ENCODE assay signal across 9 cellular contexts in genomic region chr17:57900991-57901743, GRCh38. TPM values are rescaled to one million over a fixed set of nuclear protein-coding genes. Genes with fewer than 3 reads are reported as not detected.
DNase-seq lines count a peak whose midpoint lies in the region; ATAC-seq and TF ChIP-seq lines count a peak whose summit lies in the region.
"Had no signal": no experiment of that assay in that cellular context is flagged by ENCODE, and none has a peak within 500 bp of the region (broad histone marks: within the 10 kb centered on the region; RNA-seq: fewer than 3 reads in every experiment).

No MANE protein-coding gene starts in this region.

- H3K4me3 Mint-ChIP-seq in stimulated activated memory B cell treated with anti-CD40 and anti-IgM and Interleukin-4, amounts not matched to agents 10 μg/mL and 1 μg/mL and 100 μg/mL, for 72 hours, result no peak overlapping the region
- H3K4me3 Mint-ChIP-seq: T-helper 1 cell treated with Interleukin-12 subunit alpha and Interleukin-12 subunit beta and Interleukin-4 antibody, amounts not matched to agents 30 μg/mL and 1 μg/mL, for 36 hours had no signal

- H3K4me1 ChIP-seq in esophagus (ENCODE audit: control insufficient read depth in 2 of 2, insufficient read depth in 2 of 2, low read length in 1 of 2) (peaks cover 21 to 57% of the 10 kb centered on the region in 2 donors), SK-N-SH (ENCODE audit: control insufficient read depth in 1 of 2, insufficient read depth in 2 of 2, low read depth in 1 of 2, low read length in 1 of 2) (peaks cover 50 to 53% of the 10 kb centered on the region in 2 experiments; a peak in 3 of 4 replicates)

- TF ChIP-seq RAD21 in SK-N-SH (IDR thresholded peaks at IDR 0.05; ENCODE audit: low read length), result no peak

- 53 to 58% methylated on average over 6 of the region's 6 CpGs for WGBS in esophagus, 2 donors
- 94% methylated on average over 6 of the region's 6 CpGs for WGBS in SK-N-SH (ENCODE audit: low lambda C conversion rate)

- CTCF ChIA-PET in SK-N-SH (lab: Yijun Ruan, JAX), result interaction anchor here (0.9 to 4.4 kb wide), 12 partner anchors 9 to 212 kb away, joined by 3 to 32 read pairs (median 4); partner anchors contain the start of genes CUEDC1 and VEZF1

- no peaks in the 10 kb centered on the region for H3K9me3 Mint-ChIP-seq in stimulated activated memory B cell treated with anti-CD40 and anti-IgM and Interleukin-4, amounts not matched to agents 10 μg/mL and 1 μg/mL and 100 μg/mL, for 72 hours
- H3K9me3 Mint-ChIP-seq: T-helper 1 cell treated with Interleukin-12 subunit alpha and Interleukin-12 subunit beta and Interleukin-4 antibody, amounts not matched to agents 30 μg/mL and 1 μg/mL, for 36 hours had no signal

- no peak overlapping the region for H3K4me3 ChIP-seq in LNCaP clone FGC (ENCODE audit: low read depth, low read length)
- H3K4me3 ChIP-seq in esophagus (ENCODE audit: low read depth in 1 of 2, low read length in 2 of 2), result no peak overlapping the region
- H3K4me3 ChIP-seq in SK-N-SH (ENCODE audit: low read depth in 2 of 2, low read length in 1 of 2), result no peak overlapping the region

- peaks cover under 1% of the 10 kb centered on the region for H3K27me3 Mint-ChIP-seq in stimulated activated memory B cell treated with anti-CD40 and anti-IgM and Interleukin-4, amounts not matched to agents 10 μg/mL and 1 μg/mL and 100 μg/mL, for 72 hours

- peak; percentile 99 for DNase-seq in LNCaP clone FGC (ENCODE audit: low read depth)
- peak; percentile 98 for DNase-seq in NCI-H748 (lab: John Stamatoyannopoulos, UW; ENCODE audit: unreplicated experiment)
- no peak for DNase-seq in SKM-1 (lab: John Stamatoyannopoulos, UW; ENCODE audit: unreplicated experiment)
- DNase-seq in SK-N-SH, result no peak

- no peak for TF ChIP-seq EP300 in SK-N-SH (IDR thresholded peaks at IDR 0.05; ENCODE audit: borderline replicate concordance in 1 of 2, low read depth in 1 of 2, low read length in 1 of 2)

- H3K27me3 ChIP-seq in esophagus (ENCODE audit: control insufficient read depth in 1 of 2, insufficient read depth in 2 of 2, low read length in 2 of 2) (no peaks in the 10 kb centered on the region), SK-N-SH (ENCODE audit: insufficient read depth) (no peaks in the 10 kb centered on the region)

- no peak overlapping the region for H3K4me2 ChIP-seq in SK-N-SH

- peak overlapping the region; percentile 78 for H3K27ac Mint-ChIP-seq in stimulated activated memory B cell treated with anti-CD40 and anti-IgM and Interleukin-4, amounts not matched to agents 10 μg/mL and 1 μg/mL and 100 μg/mL, for 72 hours
- H3K27ac Mint-ChIP-seq: T-helper 1 cell treated with Interleukin-12 subunit alpha and Interleukin-12 subunit beta and Interleukin-4 antibody, amounts not matched to agents 30 μg/mL and 1 μg/mL, for 36 hours had no signal

- peaks cover 24% of the 10 kb centered on the region for H3F3A ChIP-seq in SK-N-SH (replicated peaks; ENCODE audit: insufficient read depth)

- H3K36me3 Mint-ChIP-seq in stimulated activated memory B cell treated with anti-CD40 and anti-IgM and Interleukin-4, amounts not matched to agents 10 μg/mL and 1 μg/mL and 100 μg/mL, for 72 hours, result no peaks in the 10 kb centered on the region

- H3K36me3 ChIP-seq in esophagus (ENCODE audit: control insufficient read depth in 2 of 2, insufficient read depth in 2 of 2, low read length in 1 of 2), result no peaks in the 10 kb centered on the region
- H3K36me3 ChIP-seq in SK-N-SH (replicated peaks in 1 of 2; ENCODE audit: control insufficient read depth in 1 of 2, insufficient read depth in 2 of 2, low read length in 1 of 2), result no peaks in the 10 kb centered on the region

- H3K79me2 ChIP-seq in SK-N-SH (ENCODE audit: insufficient read depth), result peaks cover 89% of the 10 kb centered on the region

- ATAC-seq in stimulated activated memory B cell treated with anti-CD40 and anti-IgM and Interleukin-4, amounts not matched to agents 10 μg/mL and 1 μg/mL and 100 μg/mL, for 72 hours, result no peak
- ATAC-seq in GM21786 (IDR thresholded peaks at IDR 0.05; ENCODE audit: unreplicated experiment) (no peak), HG02642 (IDR thresholded peaks at IDR 0.05; ENCODE audit: poor library complexity, unreplicated experiment) (no peak)

- no peak overlapping the region for H2AFZ ChIP-seq in SK-N-SH (ENCODE audit: low read depth)

- H3K9ac ChIP-seq in SK-N-SH, result no peak overlapping the region

- H3K9me3 ChIP-seq in esophagus (ENCODE audit: control insufficient read depth in 2 of 2, insufficient read depth in 1 of 2, low read depth in 1 of 2, low read length in 1 of 2) (no peaks in the 10 kb centered on the region), SK-N-SH (no peaks in the 10 kb centered on the region)

- H3K9me2 ChIP-seq in SK-N-SH, result no peaks in the 10 kb centered on the region

- H4K20me1 ChIP-seq in SK-N-SH (ENCODE audit: insufficient read depth), result no peaks in the 10 kb centered on the region

- no peak for TF ChIP-seq CTCF in LNCaP clone FGC (IDR thresholded peaks at IDR 0.05; ENCODE audit: control insufficient read depth, extremely low read depth, insufficient read depth)
- TF ChIP-seq CTCF in SK-N-SH (IDR thresholded peaks at IDR 0.05), result no peak

- H3K27ac ChIP-seq in esophagus (ENCODE audit: low read depth in 2 of 2, low read length in 1 of 2) (peak overlapping the region; percentile 66 to 68), SK-N-SH (ENCODE audit: low read depth in 2 of 2, low read length in 1 of 2) (no peak overlapping the region)

- POLR2A ChIA-PET in SK-N-SH (lab: Yijun Ruan, JAX), result interaction anchor here (2.0 kb wide), 1 partner anchor 11 kb away, joined by 7 read pairs; no protein-coding TSS in a partner anchor

- H3K4me1 Mint-ChIP-seq in stimulated activated memory B cell treated with anti-CD40 and anti-IgM and Interleukin-4, amounts not matched to agents 10 μg/mL and 1 μg/mL and 100 μg/mL, for 72 hours, result peaks cover 59% of the 10 kb centered on the region

TF ChIP-seq in SK-N-SH, 30 proteins besides CTCF, POLR2A, EP300 and RAD21 (continues in another document):
- TF ChIP-seq REST (IDR thresholded peaks at IDR 0.05; ENCODE audit: low read depth, low read length), result no peak
- no peak for TF ChIP-seq CHD2 (IDR thresholded peaks at IDR 0.05; ENCODE audit: low read length, partially characterized antibody)
- no peak for TF ChIP-seq IRF3 (IDR thresholded peaks at IDR 0.05; ENCODE audit: low read depth, low read length)
- no peak for TF ChIP-seq GABPA (IDR thresholded peaks at IDR 0.05; ENCODE audit: low read depth)
- TF ChIP-seq RCOR1 (IDR thresholded peaks at IDR 0.05; ENCODE audit: low read length), result no peak
- TF ChIP-seq NFIC (IDR thresholded peaks at IDR 0.05; ENCODE audit: borderline replicate concordance), result no peak

RNA-seq across cellular contexts. Expression of gene MRPS23, which starts 51.3 kb away (rescaled TPM):
- polyA plus RNA-seq in esophagus (10 to 100 TPM in 1 of 2 donors, 1 to 10 TPM in 1; 6.5 to 29.2 TPM), SK-N-SH (2012; rRNA removed) (105 and 108 TPM in 2 replicates)
- 115 and 118 TPM in 2 replicates for polyA plus RNA-seq in SK-N-SH (2012; cell fraction: cytosol; rRNA removed)
- 37.9 and 51.5 TPM in 2 replicates for polyA plus RNA-seq in SK-N-SH (2012; cell fraction: nucleus; rRNA removed)

RNA-seq across cellular contexts. Expression of gene CUEDC1, which starts 54.0 kb away (rescaled TPM):
- polyA plus RNA-seq in esophagus (10 to 100 TPM; 19.9 to 31.1 TPM), SK-N-SH (2012; rRNA removed) (50.3 and 58.9 TPM in 2 replicates)
- polyA plus RNA-seq in SK-N-SH (2012; cell fraction: cytosol; rRNA removed), result 25.4 and 31.6 TPM in 2 replicates
- polyA plus RNA-seq in SK-N-SH (2012; cell fraction: nucleus; rRNA removed), result 207 and 306 TPM in 2 replicates

Comparison
In these comparisons a context has a peak if more than half of its experiments do, and no peak if none do; other contexts are left out.
1. DNase-seq: peak in LNCaP clone FGC (single experiment) and NCI-H748 (single experiment); none in SKM-1 (single experiment) and SK-N-SH (single experiment).
2. H3K27ac ChIP-seq: peak in esophagus (2 of 2); none in SK-N-SH (0 of 2).